ENCODE assay signal across 8 cellular contexts in the genomic region with DNA sequence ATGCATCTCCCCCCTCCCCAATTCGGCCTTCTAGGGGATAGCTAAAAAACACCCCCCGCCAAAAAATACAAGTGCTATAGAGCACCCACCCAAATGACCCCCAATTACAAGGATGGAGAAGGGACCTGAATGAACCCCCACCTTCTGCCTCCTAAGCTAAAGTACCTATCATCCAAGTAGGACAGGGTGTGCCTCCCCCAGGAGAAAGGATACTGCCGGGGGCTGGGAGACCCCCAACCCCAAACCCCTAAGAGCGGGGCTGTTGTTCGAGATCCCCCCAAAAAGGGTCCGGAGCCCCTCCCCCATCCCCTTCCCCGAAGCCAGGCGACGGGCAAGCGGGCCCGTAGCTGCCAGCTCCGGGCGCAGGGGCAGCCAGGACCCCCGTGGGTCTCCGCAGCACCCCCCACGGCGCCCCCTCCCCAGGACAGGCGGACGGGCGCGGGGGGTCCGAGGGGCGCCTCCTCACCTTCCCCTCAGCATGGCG. TPM values are rescaled to one million over a fixed set of nuclear protein-coding genes. Genes with fewer than 3 reads are reported as not detected.
DNase-seq lines count a peak whose midpoint lies in the region; ATAC-seq and TF ChIP-seq lines count a peak whose summit lies in the region.

No MANE protein-coding gene starts in this region.

- BruUV-seq in MCF 10A (replicated peaks; lab: Mats Ljungman, UMichigan), result TSS peak; percentile 52

- ATAC-seq in left ventricle myocardium superior, result no peak
- ATAC-seq in HG02623 (IDR thresholded peaks at IDR 0.05; ENCODE audit: unreplicated experiment), result no peak
- no peak for ATAC-seq in HG03039 (IDR thresholded peaks at IDR 0.05; ENCODE audit: unreplicated experiment)

- intact Hi-C loops in left ventricle myocardium superior (cut with micrococcal nuclease), result no loop called here
- intact Hi-C loops in MCF 10A (cut with micrococcal nuclease), result loop anchor here (5.0 kb wide), 1 partner anchor 74 kb away; no protein-coding TSS in a partner anchor

- CTCF ChIA-PET in MCF 10A (lab: Yijun Ruan, JAX), result no interaction called here

- no peaks in the 10 kb centered on the region for H3K36me3 ChIP-seq in right atrium auricular region

- peak overlapping the region; percentile 99 for H3K27ac Mint-ChIP-seq in MCF 10A (ENCODE audit: low read depth, unreplicated experiment)

- peaks cover 30% of the 10 kb centered on the region for H3K36me3 Mint-ChIP-seq in MCF 10A (ENCODE audit: insufficient read depth, unreplicated experiment)

- TF ChIP-seq CTCF in right atrium auricular region (IDR thresholded peaks at IDR 0.05), result no peak
- TF ChIP-seq CTCF in MCF 10A (IDR thresholded peaks at IDR 0.05; ENCODE audit: unreplicated experiment), result no peak

- no peaks in the 10 kb centered on the region for H3K27me3 Mint-ChIP-seq in MCF 10A (ENCODE audit: insufficient read depth, unreplicated experiment)

- peak overlapping the region; percentile 99 to 100 for H3K27ac ChIP-seq in right atrium auricular region

- no peaks in the 10 kb centered on the region for H3K9me3 Mint-ChIP-seq in MCF 10A (ENCODE audit: unreplicated experiment)

- DNase-seq in right atrium auricular region (ENCODE audit: low spot score) (no peak), left ventricle myocardium superior (no peak), MCF 10A (ENCODE audit: unreplicated experiment) (no peak), CD1c-positive myeloid dendritic cell (ENCODE audit: extremely low spot score) (no peak), middle frontal gyrus (ENCODE audit: extremely low spot score, low spot score) (no peak)

- peak overlapping the region; percentile 94 for H3K4me3 Mint-ChIP-seq in MCF 10A (ENCODE audit: unreplicated experiment)

- peaks cover 37% of the 10 kb centered on the region for H3K4me1 Mint-ChIP-seq in MCF 10A (ENCODE audit: insufficient read depth, unreplicated experiment)

- H3K9me3 ChIP-seq in right atrium auricular region, result no peaks in the 10 kb centered on the region
- H3K9me3 ChIP-seq in mononuclear cell (ENCODE audit: low read depth, low read length), result no peaks in the 10 kb centered on the region

- H3K4me1 ChIP-seq in right atrium auricular region (peaks cover 0 to 47% of the 10 kb centered on the region in 2 donors), mononuclear cell (ENCODE audit: insufficient read depth, low read length) (peaks cover 46% of the 10 kb centered on the region)

- H3K4me3 ChIP-seq in right atrium auricular region, result peak overlapping the region; percentile 76 to 98
- peak overlapping the region; percentile 98 for H3K4me3 ChIP-seq in mononuclear cell (ENCODE audit: low read length)

- POLR2A ChIA-PET in MCF 10A (lab: Yijun Ruan, JAX), result interaction anchor here (0.7 to 5.2 kb wide), 14 partner anchors 9 to 261 kb away, joined by 3 to 50 read pairs (median 4); a partner anchor contains a TSS

- H3K27me3 ChIP-seq in right atrium auricular region (no peaks in the 10 kb centered on the region), mononuclear cell (ENCODE audit: insufficient read depth, low read length) (no peaks in the 10 kb centered on the region)

RNA-seq across cellular contexts. Expression of a gene that starts 1.9 kb away (rescaled TPM):
- total RNA-seq in right atrium auricular region, result 10 to 100 TPM; 15.4 to 18.0 TPM
- 22.1 TPM for total RNA-seq in left ventricle myocardium superior
- 41.4 and 41.8 TPM in 2 replicates for total RNA-seq in MCF 10A (2022)
- 10.4 TPM for total RNA-seq in mononuclear cell

RNA-seq across cellular contexts. Expression of a gene that starts 18.9 kb away (rescaled TPM):
- total RNA-seq in right atrium auricular region (10 to 100 TPM; 43.7 to 48.7 TPM), left ventricle myocardium superior (41.9 TPM), MCF 10A (2022) (76.1 and 81.7 TPM in 2 replicates), mononuclear cell (29.5 TPM)
